Comparison of ENCODE assay signal across 15 cellular contexts in the genomic region with DNA sequence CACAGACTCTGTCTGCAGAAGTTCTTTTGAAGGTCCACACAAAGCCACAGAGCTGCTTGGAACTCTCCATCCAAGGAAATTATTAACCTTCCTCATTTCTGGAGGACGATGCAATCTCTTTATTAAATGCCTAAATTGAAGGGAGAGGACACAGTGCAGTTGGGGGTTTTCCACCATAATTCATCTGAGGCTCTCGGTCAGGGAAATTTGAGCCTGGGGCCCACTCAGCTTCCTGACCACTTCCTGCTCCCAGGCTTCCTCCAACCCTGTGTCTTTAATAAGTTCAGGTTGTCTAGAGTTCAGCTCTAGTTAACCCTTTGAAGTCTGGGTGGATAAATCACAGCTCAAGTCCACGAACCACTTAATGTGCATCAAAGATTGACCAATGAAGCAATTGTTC. TPM values are rescaled to one million over a fixed set of nuclear protein-coding genes. Genes with fewer than 3 reads are reported as not detected.
DNase-seq lines count a peak whose midpoint lies in the region; ATAC-seq, FAIRE-seq and TF ChIP-seq lines count a peak whose summit lies in the region.
"Had no signal": no experiment of that assay in that cellular context is flagged by ENCODE, and none has a peak within 500 bp of the region (broad histone marks: within the 10 kb centered on the region; RNA-seq: fewer than 3 reads in every experiment).

No MANE protein-coding gene starts in this region.

- no peaks in the 10 kb centered on the region for H3K36me3 ChIP-seq in kidney (ENCODE audit: control insufficient read depth in 1 of 2, insufficient read depth in 2 of 2, low read length in 2 of 2)

- CTCF ChIA-PET in A549 (lab: Yijun Ruan, JAX) = interaction anchor here (1.1 to 1.2 kb wide), 4 partner anchors 21 to 1193 kb away, joined by 3 to 5 read pairs (median 3); no protein-coding TSS in a partner anchor
- CTCF ChIA-PET in RWPE1 (lab: Yijun Ruan, JAX) = no interaction called here

- H3K9ac ChIP-seq in kidney (ENCODE audit: low read length in 2 of 2) = no peak overlapping the region

- DNase-seq in A549 (ENCODE audit: low read depth in 1 of 2, low spot score in 1 of 2) (no peak), H4 (ENCODE audit: low spot score) (peak; percentile 34), RWPE1 (ENCODE audit: low spot score) (no peak), kidney (no peak), NCI-H345 treated with DMSO at 0.1 percent for 48 hours (lab: John Stamatoyannopoulos, UW; ENCODE audit: unreplicated experiment) (no peak), NCI-H1694 (lab: John Stamatoyannopoulos, UW) (no peak), GM10266 (ENCODE audit: extremely low spot score) (no peak)
- DNase-seq: activated naive CD4-positive, alpha-beta T cell; effector CD4-positive, alpha-beta T cell; naive thymus-derived CD4-positive, alpha-beta T cell; NCI-H526; stimulated activated CD4-positive, alpha-beta T cell treated with anti-CD3 and anti-CD28 coated beads, Interleukin-15, amount 100 ng/mL, for 24 hours; T-helper 1 cell had no signal

- no peaks in the 10 kb centered on the region for H3K9me3 ChIP-seq in A549
- no peaks in the 10 kb centered on the region for H3K9me3 ChIP-seq in kidney (ENCODE audit: control insufficient read depth in 1 of 2, low read length in 2 of 2)

- TF ChIP-seq EP300 in A549 (IDR thresholded peaks at IDR 0.05) = no peak

- ATAC-seq in A549 (no peak), HG03565 (IDR thresholded peaks at IDR 0.05; ENCODE audit: unreplicated experiment) (no peak)
- ATAC-seq: GM23338; naive thymus-derived CD4-positive, alpha-beta T cell had no signal

- no peak for TF ChIP-seq CTCF in A549 (IDR thresholded peaks at IDR 0.05)
- TF ChIP-seq CTCF in RWPE1 (conservative IDR thresholded peaks at IDR 0.05; ENCODE audit: low read depth) = no peak
- TF ChIP-seq CTCF in kidney (IDR thresholded peaks at IDR 0.05; ENCODE audit: borderline replicate concordance, extremely low read depth, insufficient read depth) = no peak
- TF ChIP-seq CTCF in GM10266 (IDR thresholded peaks at IDR 0.05; ENCODE audit: control insufficient read depth, insufficient read depth, low read depth, missing control alignments) = no peak

- no peak for TF ChIP-seq POLR2A in A549 (IDR thresholded peaks at IDR 0.05; ENCODE audit: low read length)

- FAIRE-seq in A549 (lab: Jason Lieb, UNC) (no peak), kidney (lab: Jason Lieb, UNC) (peak; percentile 45)

- TF ChIP-seq RAD21 in A549 (conservative IDR thresholded peaks at IDR 0.05 in 1 of 2, IDR thresholded peaks at IDR 0.05 in 1 of 2) = no peak

- POLR2A ChIA-PET in A549 (lab: Yijun Ruan, JAX) = no interaction called here
- POLR2A ChIA-PET in RWPE1 (lab: Yijun Ruan, JAX; ENCODE audit: low non-redundant PET) = interaction anchor here (0.7 kb wide), 1 partner anchor 25 kb away, joined by 3 read pairs; no protein-coding TSS in a partner anchor

- peak overlapping the region; percentile 3; the same call in 1 of the 3 replicates for H3K4me2 ChIP-seq in A549
- H3K4me2 ChIP-seq: GM23338 had no signal

- H3K4me3 ChIP-seq in A549 (no peak overlapping the region), kidney (ENCODE audit: low read length in 2 of 2) (no peak overlapping the region)
- H3K4me3 ChIP-seq: GM23338 had no signal

- no peaks in the 10 kb centered on the region for H3K4me1 ChIP-seq in A549
- peaks cover 32 to 34% of the 10 kb centered on the region in 2 donors for H3K4me1 ChIP-seq in kidney (ENCODE audit: control insufficient read depth in 1 of 2, insufficient read depth in 1 of 2, low read depth in 1 of 2, low read length in 2 of 2)

- H3K27ac ChIP-seq in A549 (no peak overlapping the region; a peak in 1 of 6 replicates), RWPE1 (peak overlapping the region; percentile 94), kidney (ENCODE audit: low read depth in 2 of 2, low read length in 2 of 2) (peak overlapping the region; percentile 43 to 73)

- intact Hi-C loops in kidney (cut with DNase I) = no loop called here

- WGBS in A549 (ENCODE audit: missing lambda C conversion rate) = 37% methylated on average over 3 of the region's 3 CpGs

TF ChIP-seq in A549, 52 proteins besides CTCF, POLR2A, EP300 and RAD21:
- TF ChIP-seq EHF (CRISPR knock-in tag; IDR thresholded peaks at IDR 0.05) (no peak), HOXA7 (CRISPR knock-in tag; IDR thresholded peaks at IDR 0.05) (no peak), MYC (IDR thresholded peaks at IDR 0.05; ENCODE audit: borderline replicate concordance, low read length) (no peak), PHF8 (IDR thresholded peaks at IDR 0.05; ENCODE audit: borderline replicate concordance, low read depth) (no peak), RFX5 (IDR thresholded peaks at IDR 0.05) (no peak), CBX8 (IDR thresholded peaks at IDR 0.05) (no peak)
- TF ChIP-seq, protein P1, sequence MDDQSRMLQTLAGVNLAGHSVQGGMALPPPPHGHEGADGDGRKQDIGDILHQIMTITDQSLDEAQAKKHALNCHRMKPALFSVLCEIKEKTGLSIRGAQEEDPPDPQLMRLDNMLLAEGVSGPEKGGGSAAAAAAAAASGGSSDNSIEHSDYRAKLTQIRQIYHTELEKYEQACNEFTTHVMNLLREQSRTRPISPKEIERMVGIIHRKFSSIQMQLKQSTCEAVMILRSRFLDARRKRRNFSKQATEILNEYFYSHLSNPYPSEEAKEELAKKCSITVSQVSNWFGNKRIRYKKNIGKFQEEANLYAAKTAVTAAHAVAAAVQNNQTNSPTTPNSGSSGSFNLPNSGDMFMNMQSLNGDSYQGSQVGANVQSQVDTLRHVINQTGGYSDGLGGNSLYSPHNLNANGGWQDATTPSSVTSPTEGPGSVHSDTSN (IDR thresholded peaks at IDR 0.05) = no peak

RNA-seq across cellular contexts. Expression of gene PRPS1, which starts 58.5 kb away (rescaled TPM):
- polyA plus RNA-seq in A549 (2011; rRNA removed) = 125 and 140 TPM in 2 replicates
- 87.6 and 94.8 TPM in 2 replicates for polyA plus RNA-seq in A549 (2012; cell fraction: cytosol; rRNA removed)
- polyA plus RNA-seq in A549 (2012; cell fraction: nucleus; rRNA removed) = 32.8 and 64.7 TPM in 2 replicates
- 113 to 121 TPM (median 121 TPM) in 3 replicates for polyA plus RNA-seq in A549 (2017; fragmentation: RNase III; extraction: RNeasy Plus Mini Kit Qiagen cat#74134 plus additional on column Dnase treatment)
- polyA minus RNA-seq in A549 (2011; rRNA and poly(A)+ RNA removed) = 69.3 and 69.5 TPM in 2 replicates
- total RNA-seq in H4 (2014; rRNA removed; shearing (Covaris generic)) = 81.3 and 100 TPM in 2 replicates
- 32.8 TPM for total RNA-seq in kidney
- 29.3 TPM for polyA plus RNA-seq in kidney (ENCODE audit: insufficient read depth, low read depth, low replicate concordance)

Comparison
In these comparisons a context has a peak if more than half of its experiments do, and no peak if none do; other contexts are left out.
1. H3K27ac ChIP-seq: peak in RWPE1 (single experiment) and kidney (2 of 2); none in A549 (0 of 2).